8 cellular contexts compared by ENCODE assay signal in genomic region chr5:138177936-138178515, GRCh38. TPM values are rescaled to one million over a fixed set of nuclear protein-coding genes. Genes with fewer than 3 reads are reported as not detected.
A peak's percentile ranks its signal among the peaks of the same experiment; 100 is the strongest.
DNase-seq lines count a peak whose midpoint lies in the region; TF ChIP-seq lines count a peak whose summit lies in the region.

No MANE protein-coding gene starts in this region.

- no peak overlapping the region for H3K4me3 Mint-ChIP-seq in immature natural killer cell

- peaks cover 5 to 6% of the 10 kb centered on the region in 2 donors for H3K4me1 Mint-ChIP-seq in immature natural killer cell

- H3K27ac Mint-ChIP-seq in immature natural killer cell, result no peak overlapping the region

- in situ Hi-C loops in T47D (cut with HindIII; ENCODE audit: low pct_unique_long_range_greater_than_20kb, low sequenced_read_pairs), result no loop called here

- peaks cover 0 to 12% (median 6%) of the 10 kb centered on the region in 3 donors for H3K36me3 Mint-ChIP-seq in immature natural killer cell

- TF ChIP-seq CTCF in C4-2B (conservative IDR thresholded peaks at IDR 0.05) (no peak), GM20000 (IDR thresholded peaks at IDR 0.05; ENCODE audit: extremely low read depth, missing control alignments) (no peak)

- DNase-seq in GM20000 (ENCODE audit: low spot score) (peak; percentile 51), NOMO-1 treated with DMSO at 0.1 percent for 48 hours (lab: John Stamatoyannopoulos, UW; ENCODE audit: unreplicated experiment) (peak; percentile 56), T47D (ENCODE audit: low read depth in 1 of 2, low spot score in 1 of 2) (peak; percentile 21 to 52), immature natural killer cell (peak in 2 of 3 donors; percentile 7 to 10), NCI-H187 treated with DMSO at 0.1 percent for 48 hours (lab: John Stamatoyannopoulos, UW) (no peak)
- peak; percentile 4 for DNase-seq in stimulated activated CD4-positive, alpha-beta T cell treated with anti-CD3 and anti-CD28 coated beads, Interleukin-2, amount 100 ng/mL, for 4 hours (ENCODE audit: low read depth)
- no peak for DNase-seq in effector CD4-positive, alpha-beta T cell

- H3K27me3 Mint-ChIP-seq in immature natural killer cell (ENCODE audit: low read depth in 3 of 3), result peaks cover 0 to 3% (median 1%) of the 10 kb centered on the region in 3 donors

- H3K27ac ChIP-seq in C4-2B, result peak overlapping the region; percentile 84

- H3K9me3 Mint-ChIP-seq in immature natural killer cell, result no peaks in the 10 kb centered on the region

RNA-seq across cellular contexts. Expression of gene BRD8, which starts 0.4 kb away (rescaled TPM):
- 10 to 100 TPM; 10.6 to 32.0 (median 16.8) TPM for polyA plus RNA-seq in immature natural killer cell

RNA-seq across cellular contexts. Expression of gene KIF20A, which starts 0.9 kb away (rescaled TPM):
- polyA plus RNA-seq in immature natural killer cell, result under 1 TPM in 2 of 3 donors, not detected in 1; 0.34 to 0.43 TPM

RNA-seq across cellular contexts. Expression of gene CDC23, which starts 35.1 kb away (rescaled TPM):
- 10 to 100 TPM; 15.3 to 28.2 (median 23.6) TPM for polyA plus RNA-seq in immature natural killer cell

RNA-seq across cellular contexts. Expression of gene NME5, which starts 38.8 kb away (rescaled TPM):
- polyA plus RNA-seq in immature natural killer cell, result not detected

Comparison
In these comparisons a context has a peak if more than half of its experiments do, and no peak if none do; other contexts are left out.
1. DNase-seq: peak in GM20000 (single experiment), NOMO-1 treated with DMSO at 0.1 percent for 48 hours (single experiment), T47D (2 of 2), immature natural killer cell (2 of 3) and stimulated activated CD4-positive, alpha-beta T cell treated with anti-CD3 and anti-CD28 coated beads, Interleukin-2, amount 100 ng/mL, for 4 hours (single experiment); none in effector CD4-positive, alpha-beta T cell (single experiment) and NCI-H187 treated with DMSO at 0.1 percent for 48 hours (single experiment).